ENCODE assay signal across 1 cellular context in the genomic region with DNA sequence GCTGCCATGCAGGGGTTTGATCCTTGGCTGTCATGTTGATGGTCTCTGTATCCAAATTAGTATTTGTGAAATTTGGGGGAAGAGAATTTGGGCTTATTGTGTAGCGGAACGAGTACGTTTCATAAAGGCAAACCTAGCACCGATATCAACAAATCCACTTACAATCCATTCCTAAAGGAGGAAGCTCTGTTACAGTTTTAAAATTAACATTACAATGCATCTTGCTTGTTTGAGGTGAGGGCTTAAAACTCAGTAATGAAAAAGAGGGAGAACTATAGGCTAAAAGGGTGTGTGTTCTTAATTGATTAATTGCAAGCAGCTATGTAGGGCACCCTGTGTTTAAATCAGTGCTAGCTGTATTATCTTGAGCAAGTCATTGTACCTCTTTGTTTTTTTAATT.
TF ChIP-seq lines count a peak whose summit lies in the region.

No MANE protein-coding gene starts in this region.

TF ChIP-seq in endothelial cell of umbilical vein, 7 proteins besides CTCF, POLR2A, EP300 and RAD21:
- TF ChIP-seq GATA2 (IDR thresholded peaks at IDR 0.05; ENCODE audit: insufficient read depth, insufficient read length, low read depth, low read length): no peak
- TF ChIP-seq, protein P1, sequence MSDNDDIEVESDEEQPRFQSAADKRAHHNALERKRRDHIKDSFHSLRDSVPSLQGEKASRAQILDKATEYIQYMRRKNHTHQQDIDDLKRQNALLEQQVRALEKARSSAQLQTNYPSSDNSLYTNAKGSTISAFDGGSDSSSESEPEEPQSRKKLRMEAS (IDR thresholded peaks at IDR 0.05; ENCODE audit: insufficient read depth, insufficient read length): no peak
- no peak for TF ChIP-seq EZH2 (IDR thresholded peaks at IDR 0.05; ENCODE audit: borderline replicate concordance, low read depth, low read length, severe bottlenecking)
- TF ChIP-seq FOS (IDR thresholded peaks at IDR 0.05; ENCODE audit: borderline replicate concordance, insufficient read depth, low read length): no peak
- no peak for TF ChIP-seq JUN (IDR thresholded peaks at IDR 0.05; ENCODE audit: borderline replicate concordance, insufficient read depth, insufficient read length, low read depth)
- TF ChIP-seq MYC (IDR thresholded peaks at IDR 0.05; ENCODE audit: low read depth, low read length): no peak
- TF ChIP-seq POLR2AphosphoS5 (IDR thresholded peaks at IDR 0.05; ENCODE audit: insufficient read depth, low read depth, low read length): no peak
